In genomic region chr5:138631204-138631928, GRCh38 we compare ENCODE assay signal across 16 cellular contexts.
"Had no signal": no experiment of that assay in that cellular context is flagged by ENCODE, and none has a peak within 500 bp of the region (broad histone marks: within the 10 kb centered on the region; RNA-seq: fewer than 3 reads in every experiment).

No MANE protein-coding gene starts in this region.

- H3K9me3 ChIP-seq: gastrocnemius medialis, mucosa of descending colon, SJCRH30, tibial nerve had no signal

- H3K4me1 ChIP-seq: gastrocnemius medialis had no signal

- H3K27ac ChIP-seq: gastrocnemius medialis, SJCRH30, tibial nerve had no signal

- DNase-seq: activated CD4-positive, alpha-beta memory T cell treated with anti-CD3 and anti-CD28 coated beads for 36 hours; activated CD4-positive, alpha-beta T cell treated with anti-CD3 and anti-CD28 coated beads for 1 hour; activated gamma-delta T cell treated with Interleukin-2 at 50 U/mL for 16 hours; activated naive CD8-positive, alpha-beta T cell treated with anti-CD3 and anti-CD28 coated beads, Interleukin-2, amount 10 ng/mL, durations not matched to agents 7 days and 5 days; activated T-cell treated with anti-CD3 and anti-CD28 coated beads, Interleukin-2, amount 50 U/mL, for 4 hours; aorta; effector CD8-positive, alpha-beta T cell; gastrocnemius medialis; kidney glomerular epithelial cell; mucosa of descending colon; natural killer cell; SJCRH30; SW 1271; T1000 had no signal

- H3K27me3 ChIP-seq: gastrocnemius medialis, SJCRH30, tibial nerve had no signal

- H3K4me3 ChIP-seq: gastrocnemius medialis, mucosa of descending colon, SJCRH30, smooth muscle cell, tibial nerve had no signal

- H3K4me2 ChIP-seq: smooth muscle cell had no signal

- H3K36me3 ChIP-seq: gastrocnemius medialis, SJCRH30, tibial nerve had no signal
